Comparison of ENCODE assay signal across 10 cellular contexts in genomic region chr16:50335198-50335958, GRCh38. TPM values are rescaled to one million over a fixed set of nuclear protein-coding genes. Genes with fewer than 3 reads are reported as not detected.
DNase-seq lines count a peak whose midpoint lies in the region; ATAC-seq lines count a peak whose summit lies in the region.
"Had no signal": no experiment of that assay in that cellular context is flagged by ENCODE, and none has a peak within 500 bp of the region (broad histone marks: within the 10 kb centered on the region; RNA-seq: fewer than 3 reads in every experiment).

No MANE protein-coding gene starts in this region.

- no peak overlapping the region for H3K9ac ChIP-seq in stomach smooth muscle (ENCODE audit: low read length in 2 of 2)

- H3K4me1 ChIP-seq in stomach smooth muscle (ENCODE audit: control insufficient read depth, insufficient read depth, low read length) (peaks cover 10% of the 10 kb centered on the region), aorta (ENCODE audit: control insufficient read depth in 1 of 2, insufficient read depth in 2 of 2, low read length in 2 of 2) (peaks cover 3 to 6% of the 10 kb centered on the region in 2 donors)

- H3K4me1 Mint-ChIP-seq in activated T-cell treated with anti-CD3 and anti-CD28 coated beads, Interleukin-2, amount 50 U/mL, for 72 hours (ENCODE audit: low read depth), result peaks cover 58% of the 10 kb centered on the region

- peaks cover 0 to 2% of the 10 kb centered on the region in 2 donors for H3K9me3 Mint-ChIP-seq in activated T-cell treated with anti-CD3 and anti-CD28 coated beads, Interleukin-2, amount 50 U/mL, for 72 hours

- H3K36me3 Mint-ChIP-seq in activated T-cell treated with anti-CD3 and anti-CD28 coated beads, Interleukin-2, amount 50 U/mL, for 72 hours (ENCODE audit: insufficient read depth in 2 of 2), result peaks cover 9 to 27% of the 10 kb centered on the region in 2 donors

- H3K27me3 ChIP-seq in stomach smooth muscle (ENCODE audit: control insufficient read depth in 1 of 2, insufficient read depth in 2 of 2, low read length in 2 of 2), result no peaks in the 10 kb centered on the region
- H3K27me3 ChIP-seq in aorta (ENCODE audit: control insufficient read depth in 1 of 2, insufficient read depth in 2 of 2, low read length in 1 of 2), result no peaks in the 10 kb centered on the region

- DNase-seq in activated T-cell treated with anti-CD3 and anti-CD28 coated beads, Interleukin-2, amount 50 U/mL, for 72 hours, result peak; percentile 36 to 74
- no peak for DNase-seq in activated T-cell treated with anti-CD3 and anti-CD28 coated beads, Interleukin-2, amount 50 U/mL, for 48 hours
- peak; percentile 74 for DNase-seq in central memory CD4-positive, alpha-beta T cell
- DNase-seq in NCI-H524 treated with DMSO at 0.1 percent for 48 hours (lab: John Stamatoyannopoulos, UW), result no peak
- DNase-seq in aorta, result no peak
- no peak for DNase-seq in posterior cingulate gyrus
- DNase-seq: NCI-H1694, WERI-Rb-1 had no signal

- H3K4me3 Mint-ChIP-seq in activated T-cell treated with anti-CD3 and anti-CD28 coated beads, Interleukin-2, amount 50 U/mL, for 72 hours, result peak overlapping the region; percentile 38 to 93

- 77 to 81% methylated on average over 8 of the region's 8 CpGs for WGBS in aorta, 2 donors

- H3K36me3 ChIP-seq in stomach smooth muscle (ENCODE audit: control insufficient read depth in 2 of 2, insufficient read depth in 2 of 2, low read length in 2 of 2) (peaks cover 3 to 18% of the 10 kb centered on the region in 2 donors), aorta (ENCODE audit: control insufficient read depth in 1 of 2, insufficient read depth in 2 of 2, low read length in 1 of 2) (peaks cover 0 to 4% of the 10 kb centered on the region in 2 donors)

- H3K9me3 ChIP-seq in stomach smooth muscle (ENCODE audit: control insufficient read depth in 2 of 2, low read length in 2 of 2), result no peaks in the 10 kb centered on the region
- no peaks in the 10 kb centered on the region for H3K9me3 ChIP-seq in aorta (ENCODE audit: control insufficient read depth, low read length)

- no peaks in the 10 kb centered on the region for H3K27me3 Mint-ChIP-seq in activated T-cell treated with anti-CD3 and anti-CD28 coated beads, Interleukin-2, amount 50 U/mL, for 72 hours (ENCODE audit: low read depth)

- peak overlapping the region; percentile 98 for H3K27ac Mint-ChIP-seq in activated T-cell treated with anti-CD3 and anti-CD28 coated beads, Interleukin-2, amount 50 U/mL, for 72 hours

- intact Hi-C loops in aorta (cut with DNase I) (no loop called here), posterior cingulate gyrus (cut with DNase I) (no loop called here)

- H3K4me3 ChIP-seq in stomach smooth muscle (ENCODE audit: low read length in 2 of 2), result no peak overlapping the region
- no peak overlapping the region for H3K4me3 ChIP-seq in aorta (ENCODE audit: low read length in 2 of 2)

- H3K27ac ChIP-seq in stomach smooth muscle (ENCODE audit: low read length) (peak overlapping the region; percentile 66), aorta (ENCODE audit: low read depth in 1 of 2, low read length in 2 of 2) (peak overlapping the region in 1 of 2 donors; percentile 78)
- H3K27ac ChIP-seq: WERI-Rb-1 had no signal

- peak; percentile 70 to 72 for ATAC-seq in activated T-cell treated with anti-CD3 and anti-CD28 coated beads, Interleukin-2, amount 50 U/mL, for 72 hours (replicated peaks in 1 of 2)
- ATAC-seq in HG03196 (IDR thresholded peaks at IDR 0.05; ENCODE audit: unreplicated experiment) (peak; percentile 75), aorta (ENCODE audit: low FRiP score) (no peak)

RNA-seq across cellular contexts. Expression of gene BRD7, which starts 33.4 kb away (rescaled TPM):
- total RNA-seq in activated T-cell treated with anti-CD3 and anti-CD28 coated beads, Interleukin-2, amount 50 U/mL, for 72 hours, result 10 to 100 TPM; 74.8 to 84.2 TPM
- 10 to 100 TPM; 64.2 to 90.2 TPM for total RNA-seq in aorta
- 10 to 100 TPM; 37.7 to 53.3 TPM for polyA plus RNA-seq in aorta

Comparison
In these comparisons a context has a peak if more than half of its experiments do, and no peak if none do; other contexts are left out.
1. DNase-seq: peak in activated T-cell treated with anti-CD3 and anti-CD28 coated beads, Interleukin-2, amount 50 U/mL, for 72 hours (2 of 2) and central memory CD4-positive, alpha-beta T cell (single experiment); none in activated T-cell treated with anti-CD3 and anti-CD28 coated beads, Interleukin-2, amount 50 U/mL, for 48 hours (0 of 2), NCI-H524 treated with DMSO at 0.1 percent for 48 hours (single experiment), aorta (0 of 2) and posterior cingulate gyrus (0 of 10).